ENCODE assay signal across 8 cellular contexts in the genomic region with DNA sequence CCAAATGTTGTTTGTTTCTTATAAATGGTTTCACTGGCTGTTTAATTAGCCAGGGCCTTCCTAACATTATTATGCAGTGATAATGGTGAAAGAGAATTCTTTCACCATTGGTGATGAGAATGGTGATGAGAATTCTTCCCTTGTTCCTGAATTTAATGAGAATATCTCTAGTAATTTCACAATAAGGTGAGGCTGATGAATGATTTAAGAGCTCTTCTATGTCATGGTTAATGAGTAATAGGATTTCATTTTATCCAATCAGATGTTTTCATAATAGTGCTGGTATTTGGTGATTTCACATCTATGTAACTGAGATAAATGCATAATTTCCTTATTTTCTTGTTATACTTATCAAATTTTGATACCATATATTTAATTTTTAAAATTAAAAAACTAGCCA.
"Had no signal": no experiment of that assay in that cellular context is flagged by ENCODE, and none has a peak within 500 bp of the region (broad histone marks: within the 10 kb centered on the region; RNA-seq: fewer than 3 reads in every experiment).

No MANE protein-coding gene starts in this region.

- FAIRE-seq: H1, H54, HTR-8/SVneo, K562 had no signal

- H2AFZ ChIP-seq: GM23338 had no signal

- H3K9me3 Mint-ChIP-seq: GM23338, H9 had no signal

- H3K4me3 Mint-ChIP-seq: GM23338, H9 had no signal

- H3K4me2 ChIP-seq: GM23338 had no signal

- H3K27ac Mint-ChIP-seq: GM23338, H9 had no signal

- DNase-seq: H9, HCEC 1CT, IMR-90 had no signal

- H3K4me3 ChIP-seq: GM23338, K562 had no signal
